In the genomic region with DNA sequence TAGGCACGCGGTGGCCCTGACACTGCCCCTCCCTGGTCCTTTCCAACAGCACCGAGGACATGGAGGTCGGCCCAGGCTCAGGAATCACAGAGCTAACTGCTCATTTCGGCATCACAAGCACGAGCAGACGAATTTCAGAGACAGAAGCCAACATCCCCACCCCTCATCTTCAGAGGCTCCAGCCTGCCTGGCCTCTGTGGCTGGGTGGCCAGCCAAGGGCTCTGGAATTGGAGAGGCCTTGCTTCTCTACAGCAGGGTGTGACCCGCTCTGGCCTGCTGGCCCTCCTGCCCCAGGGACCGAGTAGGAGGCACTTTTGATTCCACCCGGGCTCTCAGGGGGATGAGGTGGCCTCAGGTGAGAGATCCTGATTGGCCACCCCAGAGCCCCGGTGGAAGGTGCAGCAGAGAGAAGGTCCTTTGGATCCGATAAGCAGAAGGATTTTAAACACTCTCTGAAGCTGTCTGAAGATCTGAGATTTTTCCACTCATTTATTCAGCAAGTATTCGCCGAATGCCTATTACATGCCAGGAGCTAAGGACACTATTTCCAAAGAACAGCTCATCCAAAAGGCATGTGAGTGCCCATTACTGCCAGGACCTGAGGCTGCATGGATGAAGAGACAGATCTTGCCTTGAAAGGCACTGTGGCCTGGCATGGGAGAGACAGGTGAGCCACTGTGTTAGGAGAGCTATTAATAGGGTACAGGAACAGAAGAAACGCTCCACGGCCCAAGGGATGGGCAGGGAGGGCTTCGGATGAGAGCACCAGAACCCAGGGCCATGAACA, we compare ENCODE assay signal across 12 cellular contexts. TPM values are rescaled to one million over a fixed set of nuclear protein-coding genes. Genes with fewer than 3 reads are reported as not detected.
DNase-seq lines count a peak whose midpoint lies in the region; ATAC-seq, FAIRE-seq and TF ChIP-seq lines count a peak whose summit lies in the region.
"Had no signal": no experiment of that assay in that cellular context is flagged by ENCODE, and none has a peak within 500 bp of the region (broad histone marks: within the 10 kb centered on the region; RNA-seq: fewer than 3 reads in every experiment).

No MANE protein-coding gene starts in this region.

- H3K9me3 ChIP-seq in left ventricle myocardium inferior (replicated peaks) (no peaks in the 10 kb centered on the region), skeletal muscle tissue (ENCODE audit: control insufficient read depth in 3 of 3, low read length in 3 of 3) (no peaks in the 10 kb centered on the region)
- H3K9me3 ChIP-seq: neutrophil had no signal

- H3K9ac ChIP-seq in skeletal muscle tissue (ENCODE audit: low read depth in 1 of 3, low read length in 3 of 3) = peak overlapping the region; percentile 55 to 77 (median 68)

- H3K27me3 ChIP-seq in left ventricle myocardium inferior (ENCODE audit: low read depth) (no peaks in the 10 kb centered on the region), skeletal muscle tissue (ENCODE audit: control insufficient read depth in 3 of 3, insufficient read depth in 3 of 3, low read length in 3 of 3) (no peaks in the 10 kb centered on the region)
- H3K27me3 ChIP-seq: neutrophil had no signal

- H3K4me1 ChIP-seq in left ventricle myocardium inferior = peaks cover 83% of the 10 kb centered on the region
- peaks cover 47 to 79% (median 71%) of the 10 kb centered on the region in 3 donors for H3K4me1 ChIP-seq in skeletal muscle tissue (ENCODE audit: control insufficient read depth in 3 of 3, insufficient read depth in 3 of 3, low read length in 3 of 3)

- DNase-seq in H54 (ENCODE audit: insufficient read length, low spot score) = peak; percentile 70
- peak; percentile 89 for DNase-seq in astrocyte of the hippocampus (ENCODE audit: low read depth, low spot score)
- DNase-seq in left ventricle myocardium inferior = peak; percentile 66
- no peak for DNase-seq in SIG-M5 treated with dmso at 0.1 percent for 504 hours (lab: John Stamatoyannopoulos, UW; ENCODE audit: unreplicated experiment)
- no peak for DNase-seq in NOMO-1 (lab: John Stamatoyannopoulos, UW; ENCODE audit: unreplicated experiment in 2 of 2)
- DNase-seq: activated CD4-positive, alpha-beta memory T cell treated with anti-CD3 and anti-CD28 coated beads, Interleukin-2, amount 10 ng/mL, durations not matched to agents 7 days and 5 days; effector memory CD4-positive, alpha-beta T cell; stimulated activated naive CD4-positive, alpha-beta T cell treated with Interleukin-2 at 50 U/mL for 16 hours had no signal

- no peak for TF ChIP-seq POLR2A in H54 (IDR thresholded peaks at IDR 0.05; ENCODE audit: low read depth, low read length)

- intact Hi-C loops in left ventricle myocardium inferior (cut with micrococcal nuclease) = no loop called here

- H3K27ac ChIP-seq in left ventricle myocardium inferior (replicated peaks) (peak overlapping the region; percentile 99), skeletal muscle tissue (ENCODE audit: low read depth, low read length) (peak overlapping the region; percentile 83)
- H3K27ac ChIP-seq: neutrophil had no signal

- H3K36me3 ChIP-seq in left ventricle myocardium inferior = no peaks in the 10 kb centered on the region
- no peaks in the 10 kb centered on the region for H3K36me3 ChIP-seq in skeletal muscle tissue (ENCODE audit: control insufficient read depth in 3 of 3, insufficient read depth in 3 of 3, low read length in 3 of 3)
- H3K36me3 ChIP-seq: neutrophil had no signal

- ATAC-seq in HG03097 (IDR thresholded peaks at IDR 0.05; ENCODE audit: low FRiP score, unreplicated experiment) = no peak
- ATAC-seq in GM19395 (IDR thresholded peaks at IDR 0.05; ENCODE audit: unreplicated experiment) = no peak

- FAIRE-seq in H54 (lab: Jason Lieb, UNC) = peak; percentile 98

- no peak for TF ChIP-seq CTCF in left ventricle myocardium inferior (IDR thresholded peaks at IDR 0.05; ENCODE audit: borderline replicate concordance)

- H3K4me3 ChIP-seq in left ventricle myocardium inferior = peak overlapping the region; percentile 52
- peak overlapping the region; percentile 28 to 67 (median 30) for H3K4me3 ChIP-seq in skeletal muscle tissue (ENCODE audit: low read length in 3 of 3)

RNA-seq across cellular contexts. Expression of gene BAG5, which starts 10.3 kb away (rescaled TPM):
- total RNA-seq in left ventricle myocardium inferior (16.7 TPM), skeletal muscle tissue (16.7 TPM)

RNA-seq across cellular contexts. Expression of gene COA8, which starts 10.6 kb away (rescaled TPM):
- total RNA-seq in left ventricle myocardium inferior (48.3 TPM), skeletal muscle tissue (28.2 TPM)

RNA-seq across cellular contexts. Expression of gene TRMT61A, which starts 23.2 kb away (rescaled TPM):
- total RNA-seq in left ventricle myocardium inferior = 5.9 TPM
- 4.7 TPM for total RNA-seq in skeletal muscle tissue

RNA-seq across cellular contexts. Expression of gene CKB, which starts 29.6 kb away (rescaled TPM):
- total RNA-seq in left ventricle myocardium inferior (661 TPM), skeletal muscle tissue (64.7 TPM)

Comparison
In these comparisons a context has a peak if more than half of its experiments do, and no peak if none do; other contexts are left out.
1. DNase-seq: peak in H54 (single experiment), astrocyte of the hippocampus (single experiment) and left ventricle myocardium inferior (single experiment); none in SIG-M5 treated with dmso at 0.1 percent for 504 hours (single experiment) and NOMO-1 (0 of 2).